ENCODE assay signal across 33 cellular contexts in the genomic region with DNA sequence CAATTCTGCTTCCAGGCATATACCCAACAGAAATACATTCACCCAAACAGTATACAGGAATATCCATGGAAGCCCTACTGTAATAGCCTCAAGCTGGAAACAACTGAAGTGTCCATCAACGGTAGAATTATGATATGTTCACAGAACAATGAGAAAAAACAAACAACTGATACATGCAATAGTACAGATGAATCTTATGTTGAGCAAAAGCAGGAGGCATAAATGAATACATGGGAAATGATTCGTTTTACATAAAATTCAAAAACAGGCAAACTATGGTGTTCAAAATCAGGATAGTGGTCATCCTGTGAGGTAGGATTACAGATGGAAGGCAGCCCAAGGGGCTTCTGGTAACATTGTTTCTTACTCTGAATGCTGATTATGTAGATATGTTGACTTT.
"Had no signal": no experiment of that assay in that cellular context is flagged by ENCODE, and none has a peak within 500 bp of the region (broad histone marks: within the 10 kb centered on the region; RNA-seq: fewer than 3 reads in every experiment).

No MANE protein-coding gene starts in this region.

- H3K27ac Mint-ChIP-seq: activated B cell treated with CpG ODN at 0.5 μM for 24 hours; activated CD4-positive, alpha-beta memory T cell treated with anti-CD3 and anti-CD28 coated beads for 36 hours; activated CD4-positive, alpha-beta T cell treated with anti-CD3 and anti-CD28 coated beads, Interleukin-2, amount 10 ng/mL, durations not matched to agents 7 days and 5 days; activated CD8-positive, alpha-beta T cell treated with anti-CD3 and anti-CD28 coated beads for 36 hours; activated naive CD4-positive, alpha-beta T cell treated with anti-CD3 and anti-CD28 coated beads, Interleukin-2, amount 10 ng/mL, durations not matched to agents 7 days and 5 days; activated naive CD8-positive, alpha-beta T cell; activated naive CD8-positive, alpha-beta T cell treated with anti-CD3 and anti-CD28 coated beads, Interleukin-2, amount 10 ng/mL, durations not matched to agents 7 days and 5 days; activated T-helper 1 cell treated with anti-CD3 and anti-CD28 coated beads, Interleukin-12 subunit alpha, Interleukin-12 subunit beta, Interleukin-2, Interleukin-4 antibody, amounts not matched to agents 30 ng/mL and 10 ng/mL and 1 ng/mL, durations not matched to agents 14 hours and 24 hours and 36 hours; activated T-helper 2 cell treated with anti-CD3 and anti-CD28 coated beads, Interferon-gamma antibody, Interleukin-2, Interleukin-4, amounts not matched to agents 10 μg/mL and 5 μg/mL and 100 μg/mL, durations not matched to agents 14 hours and 24 hours and 36 hours; T-helper 1 cell treated with Interleukin-12 subunit alpha and Interleukin-12 subunit beta and Interleukin-4 antibody, amounts not matched to agents 30 μg/mL and 1 μg/mL, for 36 hours; T-helper 2 cell treated with Interferon-gamma antibody and Interleukin-4, amounts not matched to agents 5 μg/mL and 100 μg/mL, for 36 hours had no signal

- H3K9me3 ChIP-seq: adrenal gland, body of pancreas, breast epithelium had no signal

- H3K4me3 Mint-ChIP-seq: activated B cell treated with CpG ODN at 0.5 μM for 24 hours; activated CD4-positive, alpha-beta memory T cell treated with anti-CD3 and anti-CD28 coated beads for 36 hours; activated CD4-positive, alpha-beta T cell treated with anti-CD3 and anti-CD28 coated beads, Interleukin-2, amount 10 ng/mL, durations not matched to agents 7 days and 5 days; activated CD8-positive, alpha-beta T cell treated with anti-CD3 and anti-CD28 coated beads for 36 hours; activated naive CD4-positive, alpha-beta T cell treated with anti-CD3 and anti-CD28 coated beads, Interleukin-2, amount 10 ng/mL, durations not matched to agents 7 days and 5 days; activated naive CD4-positive, alpha-beta T cell treated with anti-CD3 and anti-CD28 coated beads, Interleukin-2, amount 50 U/mL, for 24 hours; activated naive CD8-positive, alpha-beta T cell; activated naive CD8-positive, alpha-beta T cell treated with anti-CD3 and anti-CD28 coated beads, Interleukin-2, amount 10 ng/mL, durations not matched to agents 7 days and 5 days; activated T-helper 1 cell treated with anti-CD3 and anti-CD28 coated beads, Interleukin-12 subunit alpha, Interleukin-12 subunit beta, Interleukin-2, Interleukin-4 antibody, amounts not matched to agents 30 ng/mL and 10 ng/mL and 1 ng/mL, durations not matched to agents 14 hours and 24 hours and 36 hours; T-helper 1 cell treated with Interleukin-12 subunit alpha and Interleukin-12 subunit beta and Interleukin-4 antibody, amounts not matched to agents 30 μg/mL and 1 μg/mL, for 36 hours; T-helper 2 cell treated with Interferon-gamma antibody and Interleukin-4, amounts not matched to agents 5 μg/mL and 100 μg/mL, for 36 hours had no signal

- H3K27me3 ChIP-seq: adrenal gland, body of pancreas, brain microvascular endothelial cell, breast epithelium had no signal

- H3K9me3 Mint-ChIP-seq: activated B cell treated with CpG ODN at 0.5 μM for 24 hours; activated CD4-positive, alpha-beta memory T cell treated with anti-CD3 and anti-CD28 coated beads for 36 hours; activated CD4-positive, alpha-beta T cell treated with anti-CD3 and anti-CD28 coated beads, Interleukin-2, amount 10 ng/mL, durations not matched to agents 7 days and 5 days; activated CD8-positive, alpha-beta T cell treated with anti-CD3 and anti-CD28 coated beads for 36 hours; activated naive CD4-positive, alpha-beta T cell treated with anti-CD3 and anti-CD28 coated beads, Interleukin-2, amount 50 U/mL, for 24 hours; activated naive CD8-positive, alpha-beta T cell treated with anti-CD3 and anti-CD28 coated beads, Interleukin-2, amount 10 ng/mL, durations not matched to agents 7 days and 5 days; activated T-helper 1 cell treated with anti-CD3 and anti-CD28 coated beads, Interleukin-12 subunit alpha, Interleukin-12 subunit beta, Interleukin-2, Interleukin-4 antibody, amounts not matched to agents 30 ng/mL and 10 ng/mL and 1 ng/mL, durations not matched to agents 14 hours and 24 hours and 36 hours; activated T-helper 2 cell treated with anti-CD3 and anti-CD28 coated beads, Interferon-gamma antibody, Interleukin-2, Interleukin-4, amounts not matched to agents 10 μg/mL and 5 μg/mL and 100 μg/mL, durations not matched to agents 14 hours and 24 hours and 36 hours; T-helper 1 cell treated with Interleukin-12 subunit alpha and Interleukin-12 subunit beta and Interleukin-4 antibody, amounts not matched to agents 30 μg/mL and 1 μg/mL, for 36 hours; T-helper 2 cell treated with Interferon-gamma antibody and Interleukin-4, amounts not matched to agents 5 μg/mL and 100 μg/mL, for 36 hours had no signal

- H3K36me3 ChIP-seq: adrenal gland, brain microvascular endothelial cell, breast epithelium had no signal

- DNase-seq: activated B cell treated with CpG ODN at 0.5 μM for 24 hours; activated CD4-positive, alpha-beta memory T cell treated with anti-CD3 and anti-CD28 coated beads for 36 hours; activated CD4-positive, alpha-beta T cell treated with anti-CD3 and anti-CD28 coated beads for 48 hours; activated CD4-positive, alpha-beta T cell treated with anti-CD3 and anti-CD28 coated beads, Interleukin-2, amount 10 ng/mL, durations not matched to agents 7 days and 5 days; activated CD4-positive, CD25-positive, alpha-beta regulatory T cell treated with anti-CD3 and anti-CD28 coated beads, Interleukin-2, amount 50 U/mL, for 72 hours; activated CD8-positive, alpha-beta memory T cell treated with anti-CD3 and anti-CD28 coated beads, Interleukin-2, amount 50 U/mL, for 4 hours; activated CD8-positive, alpha-beta T cell treated with anti-CD3 and anti-CD28 coated beads for 36 hours; activated effector memory CD4-positive, alpha-beta T cell treated with Interleukin-2 at 50 U/mL for 16 hours; activated gamma-delta T cell; activated naive CD4-positive, alpha-beta T cell treated with anti-CD3 and anti-CD28 coated beads, Interleukin-2, amount 10 ng/mL, durations not matched to agents 7 days and 5 days; activated naive CD4-positive, alpha-beta T cell treated with Interleukin-2 at 50 U/mL for 16 hours; activated naive CD8-positive, alpha-beta T cell treated with anti-CD3 and anti-CD28 coated beads, Interleukin-2, amount 10 ng/mL, durations not matched to agents 7 days and 5 days; activated T-cell treated with anti-CD3 and anti-CD28 coated beads for 4 hours; activated T-cell treated with anti-CD3 and anti-CD28 coated beads, Interleukin-2, amount 50 U/mL, for 1 hour; activated T-cell treated with anti-CD3 and anti-CD28 coated beads, Interleukin-2, amount 50 U/mL, for 48 hours; adrenal gland; amniotic stem cell; aorta; body of pancreas; brain microvascular endothelial cell; central memory CD4-positive, alpha-beta T cell; SW 1271; T-helper 1 cell; T-helper 2 cell; T-helper 9 cell had no signal

- H3K4me1 ChIP-seq: adrenal gland, body of pancreas, breast epithelium had no signal

- ATAC-seq: activated CD8-positive, alpha-beta T cell treated with anti-CD3 and anti-CD28 coated beads for 36 hours; body of pancreas had no signal

- H3K27me3 Mint-ChIP-seq: activated B cell treated with CpG ODN at 0.5 μM for 24 hours; activated CD4-positive, alpha-beta memory T cell treated with anti-CD3 and anti-CD28 coated beads for 36 hours; activated CD4-positive, alpha-beta T cell treated with anti-CD3 and anti-CD28 coated beads, Interleukin-2, amount 10 ng/mL, durations not matched to agents 7 days and 5 days; activated CD8-positive, alpha-beta T cell treated with anti-CD3 and anti-CD28 coated beads for 36 hours; activated naive CD4-positive, alpha-beta T cell treated with anti-CD3 and anti-CD28 coated beads, Interleukin-2, amount 10 ng/mL, durations not matched to agents 7 days and 5 days; activated naive CD4-positive, alpha-beta T cell treated with anti-CD3 and anti-CD28 coated beads, Interleukin-2, amount 50 U/mL, for 24 hours; activated naive CD8-positive, alpha-beta T cell; activated naive CD8-positive, alpha-beta T cell treated with anti-CD3 and anti-CD28 coated beads, Interleukin-2, amount 10 ng/mL, durations not matched to agents 7 days and 5 days had no signal

- H3K4me3 ChIP-seq: adrenal gland, body of pancreas, breast epithelium had no signal

- H3K27ac ChIP-seq: adrenal gland, body of pancreas, brain microvascular endothelial cell, breast epithelium, VCaP had no signal
